In the genomic region with DNA sequence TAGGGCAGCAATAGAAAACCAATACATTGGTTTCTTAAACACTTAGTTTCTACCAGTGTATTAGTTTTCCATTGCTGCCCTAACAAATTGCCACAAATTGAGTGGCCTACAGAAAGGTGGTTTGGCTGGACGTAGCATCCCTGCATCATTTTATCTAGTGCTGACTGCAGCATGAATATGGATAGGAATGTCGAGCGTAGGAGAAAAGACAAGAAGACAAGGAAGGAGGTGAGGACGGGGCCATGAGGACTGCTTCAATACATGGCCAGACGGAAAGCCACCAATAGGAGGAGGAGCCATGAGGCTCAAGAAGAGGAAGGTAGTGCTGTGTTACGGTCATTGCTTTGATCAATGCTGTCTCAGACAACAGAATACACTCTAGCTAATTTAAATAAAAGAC, we compare ENCODE assay signal across 20 cellular contexts.
A peak's percentile ranks its signal among the peaks of the same experiment; 100 is the strongest.
DNase-seq lines count a peak whose midpoint lies in the region; ATAC-seq, FAIRE-seq and TF ChIP-seq lines count a peak whose summit lies in the region.
"Had no signal": no experiment of that assay in that cellular context is flagged by ENCODE, and none has a peak within 500 bp of the region (broad histone marks: within the 10 kb centered on the region; RNA-seq: fewer than 3 reads in every experiment).

No MANE protein-coding gene starts in this region.

- H3K4me3 ChIP-seq in breast epithelium (no peak overlapping the region), K562 (no peak overlapping the region), mesodermal cell (ENCODE audit: extremely low read depth, insufficient read depth, low read length, poor library complexity, severe bottlenecking) (no peak overlapping the region)

- DNase-seq in MCF 10A (ENCODE audit: unreplicated experiment) (no peak), breast epithelium (ENCODE audit: low spot score in 2 of 2) (no peak), K562 (ENCODE audit: extremely low read depth in 1 of 4, low spot score in 3 of 4) (no peak), urothelium cell line (ENCODE audit: low spot score) (no peak), substantia nigra (lab: John Stamatoyannopoulos, UW) (no peak), GDM1 (lab: John Stamatoyannopoulos, UW) (no peak)
- DNase-seq: activated CD4-positive, alpha-beta T cell treated with anti-CD3 and anti-CD28 coated beads, Interleukin-2, amount 10 ng/mL, durations not matched to agents 24 days and 14 days; activated naive CD4-positive, alpha-beta T cell treated with anti-CD3 and anti-CD28 coated beads for 36 hours; cortex of kidney; KG1; natural killer cell; NCI-H1048; NCI-H2029 treated with DMSO at 0.1 percent for 48 hours; stimulated activated CD4-positive, alpha-beta T cell treated with anti-CD3 and anti-CD28 coated beads, Interleukin-12 subunit alpha, Interleukin-12 subunit beta, amount 100 ng/mL, for 4 hours had no signal

- no peaks in the 10 kb centered on the region for H3K9me3 ChIP-seq in breast epithelium
- H3K9me3 ChIP-seq in K562 (replicated peaks; ENCODE audit: control insufficient read depth, insufficient read depth, low read depth, low read length): peaks cover 7% of the 10 kb centered on the region; the same call in 1 of the 2 replicates
- peaks cover 5% of the 10 kb centered on the region for H3K9me3 ChIP-seq in mesodermal cell (ENCODE audit: control insufficient read depth, low read length)

- FAIRE-seq in K562 (lab: Jason Lieb, UNC) (no peak), urothelium cell line (lab: Jason Lieb, UNC) (peak; percentile 94)

- H3K4me2 ChIP-seq in K562 (ENCODE audit: insufficient read depth, low read length): peak overlapping the region; percentile 60; the same call in 1 of the 2 replicates

- no peak for TF ChIP-seq POLR2A in breast epithelium (IDR thresholded peaks at IDR 0.05)
- TF ChIP-seq POLR2A in K562 (conservative IDR thresholded peaks at IDR 0.05): no peak

- H4K20me1 ChIP-seq in K562 (replicated peaks; ENCODE audit: control insufficient read depth, insufficient read depth, low read length): no peaks in the 10 kb centered on the region

- CTCF ChIA-PET in MCF 10A (lab: Yijun Ruan, JAX): interaction anchor here (0.6 to 1.2 kb wide), 3 partner anchors 34 to 292 kb away, joined by 3 to 4 read pairs (median 4); no protein-coding TSS in a partner anchor
- CTCF ChIA-PET in K562 (lab: Yijun Ruan, JAX; ENCODE audit: low intra/inter-chr PET ratio): no interaction called here

- H3K9me3 Mint-ChIP-seq in MCF 10A (ENCODE audit: unreplicated experiment): no peaks in the 10 kb centered on the region
- H3K9me3 Mint-ChIP-seq: activated CD4-positive, alpha-beta T cell treated with anti-CD3 and anti-CD28 coated beads, Interleukin-2, amount 10 ng/mL, durations not matched to agents 24 days and 14 days; activated naive CD4-positive, alpha-beta T cell treated with anti-CD3 and anti-CD28 coated beads for 36 hours; natural killer cell; stimulated activated effector memory CD8-positive, alpha-beta T cell treated with anti-CD3 and anti-CD28 coated beads, Interleukin-12 subunit alpha, Interleukin-12 subunit beta, amount 100 ng/mL, for 72 hours had no signal

- no peaks in the 10 kb centered on the region for H3K79me2 ChIP-seq in K562 (ENCODE audit: control insufficient read depth, insufficient read depth, low read length)

- in situ Hi-C loops in K562 (cut with MboI): no loop called here

- H3K4me1 Mint-ChIP-seq in MCF 10A (ENCODE audit: insufficient read depth, unreplicated experiment): peaks cover 35% of the 10 kb centered on the region
- H3K4me1 Mint-ChIP-seq: stimulated activated effector memory CD8-positive, alpha-beta T cell treated with anti-CD3 and anti-CD28 coated beads, Interleukin-12 subunit alpha, Interleukin-12 subunit beta, amount 100 ng/mL, for 72 hours had no signal

- POLR2A ChIA-PET in MCF 10A (lab: Yijun Ruan, JAX): interaction anchor here (0.5 to 1.6 kb wide), 6 partner anchors 46 to 262 kb away, joined by 3 to 4 read pairs (median 3); no protein-coding TSS in a partner anchor
- POLR2A ChIA-PET in K562 (lab: Yijun Ruan, JAX): interaction anchor here (1.2 to 1.9 kb wide), 3 partner anchors 12 to 69 kb away, joined by 3 to 10 read pairs (median 5); no protein-coding TSS in a partner anchor

- H3K4me1 ChIP-seq in breast epithelium (no peaks in the 10 kb centered on the region), K562 (replicated peaks in 1 of 2; ENCODE audit: control insufficient read depth in 2 of 2, insufficient read depth in 2 of 2, low read length in 2 of 2) (peaks cover 22 to 43% of the 10 kb centered on the region in 2 experiments), mesodermal cell (ENCODE audit: control insufficient read depth, insufficient read depth, low read length, poor library complexity, severe bottlenecking) (peaks cover 17% of the 10 kb centered on the region)

- TF ChIP-seq CTCF in MCF 10A (IDR thresholded peaks at IDR 0.05; ENCODE audit: unreplicated experiment): no peak
- TF ChIP-seq CTCF in breast epithelium (IDR thresholded peaks at IDR 0.05): no peak
- no peak for TF ChIP-seq CTCF in K562 (IDR thresholded peaks at IDR 0.05 in 2 of 3, conservative IDR thresholded peaks at IDR 0.05 in 1 of 3; ENCODE audit: insufficient read depth in 2 of 3, low read depth in 1 of 3, low read length in 3 of 3)

- BruUV-seq in MCF 10A (replicated peaks; lab: Mats Ljungman, UMichigan): no TSS peak
- no TSS peak for BruUV-seq in K562 (replicated peaks; lab: Mats Ljungman, UMichigan)

- no peak for TF ChIP-seq RAD21 in K562 (CRISPR knock-in tag; conservative IDR thresholded peaks at IDR 0.05 in 1 of 2, IDR thresholded peaks at IDR 0.05 in 1 of 2)

- H3K9ac ChIP-seq in K562 (ENCODE audit: insufficient read depth in 1 of 2, low read depth in 2 of 2, low read length in 2 of 2): no peak overlapping the region

- H3K36me3 ChIP-seq in breast epithelium (no peaks in the 10 kb centered on the region), K562 (ENCODE audit: control insufficient read depth, insufficient read depth, low read length) (no peaks in the 10 kb centered on the region), mesodermal cell (ENCODE audit: control insufficient read depth, insufficient read depth, low read length) (no peaks in the 10 kb centered on the region)

- H2AFZ ChIP-seq in K562 (ENCODE audit: low read depth, low read length): peak overlapping the region; percentile 68; the same call in 1 of the 2 replicates

- no peak overlapping the region for H3K27ac ChIP-seq in breast epithelium
- H3K27ac ChIP-seq in K562 (ENCODE audit: extremely low read depth, low read depth, low read length): no peak overlapping the region
- peak overlapping the region; percentile 76 for H3K27ac ChIP-seq in mesodermal cell (ENCODE audit: low read depth, low read length, severe bottlenecking)
- no peak overlapping the region for H3K27ac ChIP-seq in substantia nigra (ENCODE audit: low read depth, low read length, poor library complexity, severe bottlenecking)
- H3K27ac ChIP-seq: 22Rv1 had no signal

- no peak overlapping the region for H3K4me3 Mint-ChIP-seq in MCF 10A (ENCODE audit: unreplicated experiment)
- H3K4me3 Mint-ChIP-seq: activated CD4-positive, alpha-beta T cell treated with anti-CD3 and anti-CD28 coated beads, Interleukin-2, amount 10 ng/mL, durations not matched to agents 24 days and 14 days; activated naive CD4-positive, alpha-beta T cell treated with anti-CD3 and anti-CD28 coated beads for 36 hours; CD14-positive monocyte; natural killer cell; stimulated activated effector memory CD8-positive, alpha-beta T cell treated with anti-CD3 and anti-CD28 coated beads, Interleukin-12 subunit alpha, Interleukin-12 subunit beta, amount 100 ng/mL, for 72 hours had no signal

- no peaks in the 10 kb centered on the region for H3K27me3 Mint-ChIP-seq in MCF 10A (ENCODE audit: insufficient read depth, unreplicated experiment)
- H3K27me3 Mint-ChIP-seq: activated CD4-positive, alpha-beta T cell treated with anti-CD3 and anti-CD28 coated beads, Interleukin-2, amount 10 ng/mL, durations not matched to agents 24 days and 14 days; progenitor cell of endocrine pancreas had no signal

- H3K27ac Mint-ChIP-seq in MCF 10A (ENCODE audit: low read depth, unreplicated experiment): peak overlapping the region; percentile 16
- H3K27ac Mint-ChIP-seq: activated CD4-positive, alpha-beta T cell treated with anti-CD3 and anti-CD28 coated beads, Interleukin-2, amount 10 ng/mL, durations not matched to agents 24 days and 14 days; activated naive CD4-positive, alpha-beta T cell treated with anti-CD3 and anti-CD28 coated beads for 36 hours; CD14-positive monocyte; natural killer cell; progenitor cell of endocrine pancreas; stimulated activated effector memory CD8-positive, alpha-beta T cell treated with anti-CD3 and anti-CD28 coated beads, Interleukin-12 subunit alpha, Interleukin-12 subunit beta, amount 100 ng/mL, for 72 hours had no signal

- TF ChIP-seq EP300 in K562 (IDR thresholded peaks at IDR 0.05; ENCODE audit: low read length): no peak

- WGBS in K562 (ENCODE audit: insufficient coverage, low coverage, missing lambda C conversion rate): 54% methylated on average over 6 of the region's 6 CpGs
- WGBS in mesodermal cell (ENCODE audit: insufficient coverage in 2 of 2), 2 experiments: 83 to 90% methylated on average over 3 to 5 of the region's 6 CpGs

- ATAC-seq in K562: no peak
- no peak for ATAC-seq in GM19467 (IDR thresholded peaks at IDR 0.05; ENCODE audit: unreplicated experiment)
- ATAC-seq: natural killer cell; stimulated activated effector memory CD8-positive, alpha-beta T cell treated with anti-CD3 and anti-CD28 coated beads, Interleukin-12 subunit alpha, Interleukin-12 subunit beta, amount 100 ng/mL, for 72 hours had no signal

- H3K36me3 Mint-ChIP-seq in MCF 10A (ENCODE audit: insufficient read depth, unreplicated experiment): no peaks in the 10 kb centered on the region
- H3K36me3 Mint-ChIP-seq: CD14-positive monocyte; natural killer cell; stimulated activated effector memory CD8-positive, alpha-beta T cell treated with anti-CD3 and anti-CD28 coated beads, Interleukin-12 subunit alpha, Interleukin-12 subunit beta, amount 100 ng/mL, for 72 hours had no signal

- H3K9me1 ChIP-seq in K562 (ENCODE audit: control insufficient read depth, insufficient read depth, low read length): no peaks in the 10 kb centered on the region

- no peaks in the 10 kb centered on the region for H3K27me3 ChIP-seq in breast epithelium
- no peaks in the 10 kb centered on the region for H3K27me3 ChIP-seq in K562 (ENCODE audit: control insufficient read depth in 2 of 2, insufficient read depth in 2 of 2, low read length in 2 of 2)

- intact Hi-C loops in MCF 10A (cut with micrococcal nuclease): no loop called here
- intact Hi-C loops in breast epithelium (cut with DNase I; ENCODE audit: low total_unique reads): no loop called here
- intact Hi-C loops in K562 (cut with micrococcal nuclease): no loop called here

TF ChIP-seq in K562, 482 proteins besides CTCF, POLR2A, EP300 and RAD21 (continues in another document):
- no peak for TF ChIP-seq SMARCC2 (IDR thresholded peaks at IDR 0.05; ENCODE audit: low read depth)
